ENCODE assay signal across 33 cellular contexts in genomic region chr5:107598958-107599357, GRCh38.
"Had no signal": no experiment of that assay in that cellular context is flagged by ENCODE, and none has a peak within 500 bp of the region (broad histone marks: within the 10 kb centered on the region; RNA-seq: fewer than 3 reads in every experiment).

No MANE protein-coding gene starts in this region.

- FAIRE-seq: kidney had no signal

- DNase-seq: activated CD4-positive, alpha-beta T cell treated with anti-CD3 and anti-CD28 coated beads for 48 hours; activated CD4-positive, alpha-beta T cell treated with anti-CD3 and anti-CD28 coated beads, Interleukin-2, amount 50 U/mL, for 48 hours; activated CD8-positive, alpha-beta memory T cell treated with anti-CD3 and anti-CD28 coated beads, Interleukin-2, amount 50 U/mL, for 4 hours; activated effector memory CD4-positive, alpha-beta T cell treated with anti-CD3 and anti-CD28 coated beads, Interleukin-2, amount 50 U/mL, for 16 hours; activated naive CD4-positive, alpha-beta T cell treated with anti-CD3 and anti-CD28 coated beads for 36 hours; activated naive CD8-positive, alpha-beta T cell treated with anti-CD3 and anti-CD28 coated beads for 36 hours; activated T-cell treated with anti-CD3 and anti-CD28 coated beads, Interleukin-2, amount 50 U/mL, for 1 hour; adrenal gland; aorta; body of pancreas; cerebellar nuclear complex; colonic mucosa; dorsolateral prefrontal cortex; effector memory CD4-positive, alpha-beta T cell; erythroblast; hippocampal formation; immature natural killer cell; kidney; lower lobe of right lung; mesenchymal stem cell; natural killer cell; posterior cingulate gyrus; right cardiac atrium; spleen; stimulated activated naive CD4-positive, alpha-beta T cell treated with Interleukin-2 at 50 U/mL for 16 hours; T-helper 9 cell; testis; transverse colon; WERI-Rb-1 had no signal

- H3K9me3 ChIP-seq: adrenal gland, body of pancreas, colonic mucosa, gastroesophageal sphincter, lower lobe of right lung, spleen, testis, transverse colon had no signal

- H3K4me1 ChIP-seq: adrenal gland, body of pancreas, colonic mucosa, lower lobe of right lung, spleen, testis had no signal

- H3K27ac ChIP-seq: adrenal gland, body of pancreas, cardiac muscle cell, colonic mucosa, gastroesophageal sphincter, lower lobe of right lung, spleen, testis, WERI-Rb-1 had no signal

- H3K4me3 ChIP-seq: adrenal gland, body of pancreas, cardiac muscle cell, colonic mucosa, dorsolateral prefrontal cortex, gastroesophageal sphincter, lower lobe of right lung, spleen, testis, transverse colon had no signal

- H3K36me3 ChIP-seq: adrenal gland, cardiac muscle cell, colonic mucosa, gastroesophageal sphincter, lower lobe of right lung, spleen, transverse colon, WERI-Rb-1 had no signal

- H3K27me3 ChIP-seq: adrenal gland, body of pancreas, cardiac muscle cell, colonic mucosa, dorsolateral prefrontal cortex, gastroesophageal sphincter, spleen, testis, transverse colon had no signal

- ATAC-seq: activated CD4-positive, CD25-positive, alpha-beta regulatory T cell treated with anti-CD3 and anti-CD28 coated beads, Interleukin-2, amount 50 U/mL, for 24 hours; body of pancreas; gastroesophageal sphincter; left lobe of liver; lower lobe of right lung; natural killer cell; right cardiac atrium had no signal
